ENCODE assay signal across 12 cellular contexts in genomic region chr6:8556370-8557018, GRCh38.
DNase-seq lines count a peak whose midpoint lies in the region; ATAC-seq and TF ChIP-seq lines count a peak whose summit lies in the region.
"Had no signal": no experiment of that assay in that cellular context is flagged by ENCODE, and none has a peak within 500 bp of the region (broad histone marks: within the 10 kb centered on the region; RNA-seq: fewer than 3 reads in every experiment).

No MANE protein-coding gene starts in this region.

- no peak overlapping the region for H3K4me3 Mint-ChIP-seq in T-cell

- no peaks in the 10 kb centered on the region for H3K36me3 ChIP-seq in left lung
- H3K36me3 ChIP-seq in effector memory CD4-positive, alpha-beta T cell (ENCODE audit: control insufficient read depth, insufficient read depth, low read length), result no peaks in the 10 kb centered on the region
- H3K36me3 ChIP-seq: neutrophil had no signal

- no peak overlapping the region for H3K27ac Mint-ChIP-seq in T-cell

- H3K4me1 ChIP-seq in left lung, result no peaks in the 10 kb centered on the region
- no peaks in the 10 kb centered on the region for H3K4me1 ChIP-seq in effector memory CD4-positive, alpha-beta T cell (ENCODE audit: control insufficient read depth, insufficient read depth, low read length, poor library complexity, severe bottlenecking)

- intact Hi-C loops in left lung (cut with DNase I), result no loop called here
- intact Hi-C loops in dorsolateral prefrontal cortex (cut with DNase I), result no loop called here

- DNase-seq in EL, result peak; percentile 86
- DNase-seq in NCI-H2029 (lab: John Stamatoyannopoulos, UW), result peak; percentile 97
- peak; percentile 60 for DNase-seq in amniotic stem cell (lab: John Stamatoyannopoulos, UW)
- no peak for DNase-seq in left lung
- no peak for DNase-seq in effector memory CD4-positive, alpha-beta T cell
- no peak for DNase-seq in T-cell
- DNase-seq in dorsolateral prefrontal cortex, result no peak
- DNase-seq: caudate nucleus, KG1 had no signal

- H3K4me3 ChIP-seq in left lung (no peak overlapping the region), dorsolateral prefrontal cortex (no peak overlapping the region)
- H3K4me3 ChIP-seq in effector memory CD4-positive, alpha-beta T cell (ENCODE audit: insufficient read depth, low read depth, low read length, poor library complexity, severe bottlenecking), result no peak overlapping the region
- H3K4me3 ChIP-seq: SK-N-MC had no signal

- H3K27ac ChIP-seq in left lung, result no peak overlapping the region
- H3K27ac ChIP-seq in effector memory CD4-positive, alpha-beta T cell (ENCODE audit: insufficient read depth, low read length, poor library complexity, severe bottlenecking), result no peak overlapping the region
- no peak overlapping the region for H3K27ac ChIP-seq in dorsolateral prefrontal cortex
- H3K27ac ChIP-seq: neutrophil, SK-N-MC had no signal

- no peaks in the 10 kb centered on the region for H3K9me3 ChIP-seq in left lung
- H3K9me3 ChIP-seq in effector memory CD4-positive, alpha-beta T cell (ENCODE audit: control insufficient read depth, low read length), result no peaks in the 10 kb centered on the region
- H3K9me3 ChIP-seq: neutrophil had no signal

- H3K27me3 ChIP-seq in left lung (no peaks in the 10 kb centered on the region), dorsolateral prefrontal cortex (no peaks in the 10 kb centered on the region)
- no peaks in the 10 kb centered on the region for H3K27me3 ChIP-seq in effector memory CD4-positive, alpha-beta T cell (replicated peaks; ENCODE audit: control insufficient read depth, insufficient read depth, low read length, poor library complexity, severe bottlenecking)
- H3K27me3 ChIP-seq: neutrophil had no signal

- TF ChIP-seq CTCF in left lung (IDR thresholded peaks at IDR 0.05) (no peak), dorsolateral prefrontal cortex (IDR thresholded peaks at IDR 0.05 in 54 of 56, conservative IDR thresholded peaks at IDR 0.05 in 2 of 56; ENCODE audit: low read depth in 1 of 56, partially characterized antibody in 56 of 56) (no peak)

- peaks cover 0 to 4% (median 0%) of the 10 kb centered on the region in 3 donors for H3K9me3 Mint-ChIP-seq in T-cell

- CTCF ChIA-PET in T-cell (lab: Charles Lee), result no interaction called here

- ATAC-seq in left lung (peak; percentile 41), T-cell (replicated peaks in 1 of 4) (no peak), GM18868 (IDR thresholded peaks at IDR 0.05; ENCODE audit: unreplicated experiment) (no peak)

- H3K4me1 Mint-ChIP-seq in T-cell, result no peaks in the 10 kb centered on the region

- H3K36me3 Mint-ChIP-seq in T-cell, result no peaks in the 10 kb centered on the region

- POLR2A ChIA-PET in T-cell (lab: Charles Lee), result no interaction called here

- no peaks in the 10 kb centered on the region for H3K27me3 Mint-ChIP-seq in T-cell

Comparison
In these comparisons a context has a peak if more than half of its experiments do, and no peak if none do; other contexts are left out.
1. DNase-seq: peak in EL (single experiment), NCI-H2029 (single experiment) and amniotic stem cell (single experiment); none in left lung (0 of 2), effector memory CD4-positive, alpha-beta T cell (0 of 3), T-cell (0 of 34) and dorsolateral prefrontal cortex (0 of 10).